In genomic region chr18:63951302-63951705, GRCh38 we compare ENCODE assay signal across 9 cellular contexts. TPM values are rescaled to one million over a fixed set of nuclear protein-coding genes. Genes with fewer than 3 reads are reported as not detected.
DNase-seq lines count a peak whose midpoint lies in the region; ATAC-seq and TF ChIP-seq lines count a peak whose summit lies in the region.
"Had no signal": no experiment of that assay in that cellular context is flagged by ENCODE, and none has a peak within 500 bp of the region (broad histone marks: within the 10 kb centered on the region; RNA-seq: fewer than 3 reads in every experiment).

No MANE protein-coding gene starts in this region.

- no peaks in the 10 kb centered on the region for H3K9me3 Mint-ChIP-seq in glutamatergic neuron (ENCODE audit: unreplicated experiment)

- intact Hi-C loops in Right ventricle myocardium inferior (cut with DNase I): no loop called here
- intact Hi-C loops in sigmoid colon (cut with DNase I): no loop called here

- H3K4me3 Mint-ChIP-seq in glutamatergic neuron (ENCODE audit: unreplicated experiment): no peak overlapping the region

- no peak overlapping the region for H3K27ac ChIP-seq in sigmoid colon

- H3K4me3 ChIP-seq in Loucy (ENCODE audit: low read length, poor library complexity, severe bottlenecking) (no peak overlapping the region), sigmoid colon (no peak overlapping the region)

- no peak overlapping the region for H3K4me2 ChIP-seq in Loucy (ENCODE audit: low read depth, low read length, poor library complexity, severe bottlenecking)

- no peaks in the 10 kb centered on the region for H3K9me3 ChIP-seq in Loucy (ENCODE audit: insufficient read depth, low read depth, low read length)
- H3K9me3 ChIP-seq in sigmoid colon: no peaks in the 10 kb centered on the region

- H3K9ac ChIP-seq in Loucy (ENCODE audit: low read depth, low read length, poor library complexity, severe bottlenecking): no peak overlapping the region

- H2AFZ ChIP-seq in Loucy (ENCODE audit: low read length): no peak overlapping the region

- H3K27ac Mint-ChIP-seq in glutamatergic neuron (ENCODE audit: unreplicated experiment): no peak overlapping the region

- no peaks in the 10 kb centered on the region for H3K4me1 Mint-ChIP-seq in glutamatergic neuron (ENCODE audit: low read depth, unreplicated experiment)

- no peaks in the 10 kb centered on the region for H3F3A ChIP-seq in Loucy (ENCODE audit: low read depth)

- no peaks in the 10 kb centered on the region for H3K79me2 ChIP-seq in Loucy (ENCODE audit: insufficient read depth, low read length)

- TF ChIP-seq POLR2A in sigmoid colon (IDR thresholded peaks at IDR 0.05): no peak

- no peak for TF ChIP-seq EP300 in sigmoid colon (IDR thresholded peaks at IDR 0.05)

- DNase-seq in activated CD4-positive, CD25-positive, alpha-beta regulatory T cell treated with anti-CD3 and anti-CD28 coated beads, Interleukin-2, amount 50 U/mL, for 72 hours: no peak
- DNase-seq in glutamatergic neuron (no peak), Right ventricle myocardium inferior (ENCODE audit: missing footprints) (no peak), epidermal melanocyte (ENCODE audit: insufficient read length, low spot score) (no peak), sigmoid colon (no peak)

- no peaks in the 10 kb centered on the region for H4K20me1 ChIP-seq in Loucy (ENCODE audit: insufficient read depth, low read length, poor library complexity, severe bottlenecking)

- H3K36me3 ChIP-seq in Loucy (ENCODE audit: insufficient read depth, low read length) (no peaks in the 10 kb centered on the region), sigmoid colon (no peaks in the 10 kb centered on the region)

- 0 out of 2 replicates have a peak, but pooled peaks have one; percentile 19 for TF ChIP-seq CTCF in Loucy (conservative IDR thresholded peaks at IDR 0.05; ENCODE audit: low read length)
- TF ChIP-seq CTCF in glutamatergic neuron (IDR thresholded peaks at IDR 0.05; ENCODE audit: partially characterized antibody, unreplicated experiment): peak; percentile 24
- TF ChIP-seq CTCF in sigmoid colon (IDR thresholded peaks at IDR 0.05): no peak

- no peaks in the 10 kb centered on the region for H3K27me3 Mint-ChIP-seq in glutamatergic neuron (ENCODE audit: unreplicated experiment)

- no peaks in the 10 kb centered on the region for H3K36me3 Mint-ChIP-seq in glutamatergic neuron (ENCODE audit: unreplicated experiment)

- peak; percentile 44 to 54 for ATAC-seq in activated CD4-positive, CD25-positive, alpha-beta regulatory T cell treated with anti-CD3 and anti-CD28 coated beads, Interleukin-2, amount 50 U/mL, for 24 hours
- ATAC-seq in GM21717 (IDR thresholded peaks at IDR 0.05; ENCODE audit: unreplicated experiment): peak; percentile 52
- ATAC-seq in Right ventricle myocardium inferior: no peak
- ATAC-seq: Panc1 had no signal

- WGBS in sigmoid colon, 2 donors: 69 to 72% methylated on average over 4 of the region's 4 CpGs

- H3K9me2 ChIP-seq in Loucy (replicated peaks; ENCODE audit: low read depth, low read length): no peaks in the 10 kb centered on the region

- H3K27me3 ChIP-seq in Loucy (ENCODE audit: insufficient read depth, low read length, poor library complexity, severe bottlenecking) (no peaks in the 10 kb centered on the region), sigmoid colon (peaks cover 0 to 20% (median 0%) of the 10 kb centered on the region in 3 donors)

- H3K4me1 ChIP-seq in Loucy (ENCODE audit: insufficient read depth, low read length, poor library complexity, severe bottlenecking): no peaks in the 10 kb centered on the region
- peaks cover 0 to 8% (median 4%) of the 10 kb centered on the region in 4 donors for H3K4me1 ChIP-seq in sigmoid colon

RNA-seq across cellular contexts. Expression of gene HMSD, which starts 2.2 kb away (rescaled TPM):
- total RNA-seq in glutamatergic neuron (ENCODE audit: unreplicated experiment) (not detected), Right ventricle myocardium inferior (not detected), sigmoid colon (not detected)
- polyA plus RNA-seq in sigmoid colon: under 1 TPM in 1 of 3 donors, not detected in 2; 0.54 TPM

RNA-seq across cellular contexts. Expression of gene SERPINB8, which starts 18.6 kb away (rescaled TPM):
- 4.2 TPM for total RNA-seq in glutamatergic neuron (ENCODE audit: unreplicated experiment)
- total RNA-seq in Right ventricle myocardium inferior: 2.2 TPM
- 1 to 10 TPM; 2.2 to 7.1 (median 5.0) TPM for total RNA-seq in sigmoid colon
- 10 to 100 TPM; 13.7 to 21.7 (median 15.6) TPM for polyA plus RNA-seq in sigmoid colon

RNA-seq across cellular contexts. Expression of gene SERPINB10, which starts 43.5 kb away (rescaled TPM):
- not detected for total RNA-seq in glutamatergic neuron (ENCODE audit: unreplicated experiment)
- not detected for total RNA-seq in Right ventricle myocardium inferior
- total RNA-seq in sigmoid colon: not detected
- under 1 TPM in 1 of 3 donors, not detected in 2; 0.15 TPM for polyA plus RNA-seq in sigmoid colon

Comparison
In these comparisons a context has a peak if more than half of its experiments do, and no peak if none do; other contexts are left out.
1. CTCF ChIP-seq: peak in Loucy (single experiment) and glutamatergic neuron (single experiment); none in sigmoid colon (0 of 4).